In genomic region chr12:6407206-6407954, GRCh38 we compare ENCODE assay signal across 25 cellular contexts. TPM values are rescaled to one million over a fixed set of nuclear protein-coding genes. Genes with fewer than 3 reads are reported as not detected.
DNase-seq lines count a peak whose midpoint lies in the region; ATAC-seq, FAIRE-seq and TF ChIP-seq lines count a peak whose summit lies in the region.
"Had no signal": no experiment of that assay in that cellular context is flagged by ENCODE, and none has a peak within 500 bp of the region (broad histone marks: within the 10 kb centered on the region; RNA-seq: fewer than 3 reads in every experiment).

No MANE protein-coding gene starts in this region.

- H4K20me1 ChIP-seq in HepG2 (ENCODE audit: insufficient read depth, low read length): no peaks in the 10 kb centered on the region

- FAIRE-seq in HepG2 (lab: Jason Lieb, UNC) (no peak), urothelium cell line (lab: Jason Lieb, UNC) (peak; percentile 58)
- FAIRE-seq: GM12891 had no signal

- no peak for TF ChIP-seq RAD21 in HepG2 (CRISPR knock-in tag; IDR thresholded peaks at IDR 0.05)

- in situ Hi-C loops in HepG2 (cut with HindIII; ENCODE audit: extremely low pct_ligation_motif_present, low pct_unique_long_range_greater_than_20kb): no loop called here

- TF ChIP-seq EP300 in HepG2 (IDR thresholded peaks at IDR 0.05; ENCODE audit: low read depth in 2 of 2, low read length in 2 of 2): no peak
- no peak for TF ChIP-seq EP300 in HepG2 (CRISPR knock-in tag; IDR thresholded peaks at IDR 0.05; ENCODE audit: borderline replicate concordance)

- TF ChIP-seq CTCF in HepG2 (CRISPR knock-in tag; IDR thresholded peaks at IDR 0.05) (no peak), right lobe of liver (IDR thresholded peaks at IDR 0.05) (no peak)

- CTCF ChIA-PET in HepG2 (lab: Yijun Ruan, JAX; ENCODE audit: low intra/inter-chr PET ratio, low total read pairs): no interaction called here

- H3K4me1 ChIP-seq in HepG2 (ENCODE audit: insufficient read depth, low read length): no peaks in the 10 kb centered on the region; the same call in 1 of the 2 replicates
- no peaks in the 10 kb centered on the region for H3K4me1 ChIP-seq in right lobe of liver

- BruUV-seq in HepG2 (replicated peaks; lab: Mats Ljungman, UMichigan): no TSS peak

- H3K27ac ChIP-seq in HepG2 (ENCODE audit: extremely low read length, insufficient read depth, low read length): no peak overlapping the region
- H3K27ac ChIP-seq in right lobe of liver: no peak overlapping the region
- H3K27ac ChIP-seq: C4-2B, PC-9, RWPE1 had no signal

- no peak overlapping the region for H3K4me3 ChIP-seq in HepG2 (replicated peaks in 1 of 3; ENCODE audit: insufficient read depth in 1 of 3, low read depth in 2 of 3, low read length in 3 of 3)
- no peak overlapping the region for H3K4me3 ChIP-seq in right lobe of liver
- H3K4me3 ChIP-seq: PC-9 had no signal

- no peak for ATAC-seq in HepG2
- no peak for ATAC-seq in right lobe of liver
- ATAC-seq in GM18867 (IDR thresholded peaks at IDR 0.05; ENCODE audit: unreplicated experiment): no peak
- ATAC-seq: HCT116, SK-N-SH treated with all-trans-retinoic acid at 6 μM for 48 hours, T-cell had no signal

- TF ChIP-seq POLR2A in HepG2 (IDR thresholded peaks at IDR 0.05; ENCODE audit: insufficient read depth in 1 of 2, low read depth in 2 of 2, low read length in 2 of 2) (no peak), right lobe of liver (IDR thresholded peaks at IDR 0.05) (no peak)

- H3K9ac ChIP-seq in HepG2 (ENCODE audit: insufficient read depth, low read depth, low read length): no peak overlapping the region

- no peak overlapping the region for H3K4me2 ChIP-seq in HepG2 (ENCODE audit: low read depth, low read length)
- H3K4me2 ChIP-seq: PC-9 had no signal

- no peaks in the 10 kb centered on the region for H3K27me3 ChIP-seq in HepG2 (ENCODE audit: control insufficient read depth in 1 of 2, insufficient read depth in 2 of 2, low read length in 2 of 2)
- no peaks in the 10 kb centered on the region for H3K27me3 ChIP-seq in right lobe of liver

- 89% methylated on average over 12 of the region's 12 CpGs for WGBS in HepG2 (ENCODE audit: low lambda C conversion rate)
- 80% methylated on average over 8 of the region's 12 CpGs for WGBS in right lobe of liver (ENCODE audit: insufficient coverage, low coverage, low lambda C conversion rate, missing lambda C conversion rate)

- intact Hi-C loops in HepG2 (cut with micrococcal nuclease; ENCODE audit: unreplicated experiment): no loop called here
- intact Hi-C loops in right lobe of liver (cut with DNase I): no loop called here

- H2AFZ ChIP-seq in HepG2 (ENCODE audit: low read length): no peak overlapping the region
- H2AFZ ChIP-seq: PC-9 had no signal

- no peaks in the 10 kb centered on the region for H3K9me3 ChIP-seq in HepG2 (ENCODE audit: low read length)
- H3K9me3 ChIP-seq in right lobe of liver: no peaks in the 10 kb centered on the region

- H3K36me3 ChIP-seq in HepG2 (replicated peaks in 1 of 2; ENCODE audit: control insufficient read depth in 1 of 2, insufficient read depth in 2 of 2, low read length in 2 of 2) (no peaks in the 10 kb centered on the region), right lobe of liver (no peaks in the 10 kb centered on the region)

- POLR2A ChIA-PET in HepG2 (lab: Yijun Ruan, JAX): no interaction called here

- no peaks in the 10 kb centered on the region for H3K79me2 ChIP-seq in HepG2 (ENCODE audit: insufficient read depth, low read length)

- no peak for DNase-seq in HepG2 (ENCODE audit: low spot score)
- DNase-seq in right lobe of liver: no peak
- DNase-seq in NCI-H2029 treated with DMSO at 0.1 percent for 48 hours (lab: John Stamatoyannopoulos, UW): peak; percentile 7
- peak; percentile 61 for DNase-seq in fibroblast of gingiva (ENCODE audit: low read depth)
- DNase-seq in urothelium cell line (ENCODE audit: low spot score): no peak
- DNase-seq in NCI-H2227 (lab: John Stamatoyannopoulos, UW; ENCODE audit: unreplicated experiment): no peak
- DNase-seq in MV-4-11 (lab: John Stamatoyannopoulos, UW): no peak
- DNase-seq: AML-193, GOT3, IMR-90, Karpas-422, NCI-H1048, NCI-H1436, NCI-H2081 treated with DMSO at 0.1 percent for 48 hours, NCI-H69, PC-9, SIG-M5, T-cell had no signal

RNA-seq across cellular contexts. Expression of gene LTBR, which starts 23.4 kb away (rescaled TPM):
- 12.1 and 34.8 TPM in 2 replicates for total RNA-seq in HepG2 (2016; rRNA removed; fragmentation: Illumina TruSeq; extraction: Trizol)
- 24.4 and 24.5 TPM in 2 replicates for total RNA-seq in HepG2 (2016; cell fraction: cytosol; rRNA removed; fragmentation: Illumina TruSeq; extraction: Trizol; ENCODE audit: low read depth)
- 11.6 and 40.0 TPM in 2 replicates for total RNA-seq in HepG2 (2016; cell fraction: insoluble cytoplasmic fraction; rRNA removed; fragmentation: Illumina TruSeq; extraction: Trizol)
- total RNA-seq in HepG2 (2016; cell fraction: membrane; rRNA removed; fragmentation: Illumina TruSeq; extraction: Trizol): 34.7 and 35.3 TPM in 2 replicates
- 39.7 and 43.6 TPM in 2 replicates for total RNA-seq in HepG2 (2016; cell fraction: nucleus; rRNA removed; fragmentation: Illumina TruSeq; extraction: Trizol)
- polyA plus RNA-seq in HepG2 (2011; rRNA removed): 31.4 and 39.0 TPM in 2 replicates
- polyA plus RNA-seq in HepG2 (2011; cell fraction: cytosol; rRNA removed): 23.7 and 29.3 TPM in 2 replicates
- 82.9 and 92.1 TPM in 2 replicates for polyA plus RNA-seq in HepG2 (2011; cell fraction: nucleus; rRNA removed)
- polyA plus RNA-seq in HepG2 (2012): 25.8 and 37.8 TPM in 2 replicates
- 19.3 and 21.0 TPM in 2 replicates for polyA plus RNA-seq in HepG2 (2016; cell fraction: cytosol; fragmentation: Illumina TruSeq; extraction: Trizol; ENCODE audit: low read depth)
- 16.0 and 16.4 TPM in 2 replicates for polyA plus RNA-seq in HepG2 (2016; cell fraction: insoluble cytoplasmic fraction; fragmentation: Illumina TruSeq; extraction: Trizol; ENCODE audit: low read depth)
- 27.4 and 28.3 TPM in 2 replicates for polyA plus RNA-seq in HepG2 (2016; cell fraction: membrane; fragmentation: Illumina TruSeq; extraction: Trizol; ENCODE audit: low read depth)
- 117 and 123 TPM in 2 replicates for polyA plus RNA-seq in HepG2 (2016; cell fraction: nucleus; fragmentation: Illumina TruSeq; extraction: Trizol; ENCODE audit: insufficient read depth, low read depth)
- polyA minus RNA-seq in HepG2 (2011; rRNA and poly(A)+ RNA removed; ENCODE audit: low replicate concordance): 16.2 and 29.7 TPM in 2 replicates
- polyA minus RNA-seq in HepG2 (2011; cell fraction: cytosol; rRNA and poly(A)+ RNA removed): 11.5 and 14.0 TPM in 2 replicates
- polyA minus RNA-seq in HepG2 (2011; cell fraction: nucleus; rRNA and poly(A)+ RNA removed): 22.4 and 34.2 TPM in 2 replicates
- total RNA-seq in right lobe of liver: 100 to 1,000 TPM in 3 of 6 experiments, 10 to 100 TPM in 3; 83.8 to 235 (median 103) TPM

RNA-seq across cellular contexts. Expression of gene SCNN1A, which starts 32.0 kb away (rescaled TPM):
- total RNA-seq in HepG2 (2016; rRNA removed; fragmentation: Illumina TruSeq; extraction: Trizol) (0.63 and 1.5 TPM in 2 replicates), right lobe of liver (1 to 10 TPM; 2.1 to 9.5 (median 6.0) TPM)
- 0.71 and 1.2 TPM in 2 replicates for total RNA-seq in HepG2 (2016; cell fraction: cytosol; rRNA removed; fragmentation: Illumina TruSeq; extraction: Trizol; ENCODE audit: low read depth)
- total RNA-seq in HepG2 (2016; cell fraction: insoluble cytoplasmic fraction; rRNA removed; fragmentation: Illumina TruSeq; extraction: Trizol): 0.71 and 1.6 TPM in 2 replicates
- total RNA-seq in HepG2 (2016; cell fraction: membrane; rRNA removed; fragmentation: Illumina TruSeq; extraction: Trizol): 0.72 and 0.87 TPM in 2 replicates
- total RNA-seq in HepG2 (2016; cell fraction: nucleus; rRNA removed; fragmentation: Illumina TruSeq; extraction: Trizol): 1.8 and 5.0 TPM in 2 replicates
- 14.6 and 32.8 TPM in 2 replicates for polyA plus RNA-seq in HepG2 (2011; rRNA removed)
- polyA plus RNA-seq in HepG2 (2011; cell fraction: cytosol; rRNA removed): 6.1 and 12.5 TPM in 2 replicates
- polyA plus RNA-seq in HepG2 (2011; cell fraction: nucleus; rRNA removed): 24.9 and 39.4 TPM in 2 replicates
- polyA plus RNA-seq in HepG2 (2012): 17.5 and 19.3 TPM in 2 replicates
- 0.22 and 0.41 TPM in 2 replicates for polyA plus RNA-seq in HepG2 (2016; cell fraction: cytosol; fragmentation: Illumina TruSeq; extraction: Trizol; ENCODE audit: low read depth)
- polyA plus RNA-seq in HepG2 (2016; cell fraction: insoluble cytoplasmic fraction; fragmentation: Illumina TruSeq; extraction: Trizol; ENCODE audit: low read depth): 1.0 and 1.6 TPM in 2 replicates
- 0.66 and 1.1 TPM in 2 replicates for polyA plus RNA-seq in HepG2 (2016; cell fraction: membrane; fragmentation: Illumina TruSeq; extraction: Trizol; ENCODE audit: low read depth)
- polyA plus RNA-seq in HepG2 (2016; cell fraction: nucleus; fragmentation: Illumina TruSeq; extraction: Trizol; ENCODE audit: insufficient read depth, low read depth): 4.0 and 5.1 TPM in 2 replicates
- polyA minus RNA-seq in HepG2 (2011; rRNA and poly(A)+ RNA removed; ENCODE audit: low replicate concordance): 9.5 and 30.0 TPM in 2 replicates
- polyA minus RNA-seq in HepG2 (2011; cell fraction: cytosol; rRNA and poly(A)+ RNA removed): 5.9 and 14.3 TPM in 2 replicates
- polyA minus RNA-seq in HepG2 (2011; cell fraction: nucleus; rRNA and poly(A)+ RNA removed): 10.9 and 24.2 TPM in 2 replicates
- total RNA-seq: IMR-90 had no signal

RNA-seq across cellular contexts. Expression of gene CD27, which starts 37.4 kb away (rescaled TPM):
- total RNA-seq in HepG2 (2016; rRNA removed; fragmentation: Illumina TruSeq; extraction: Trizol) (not detected in 2 replicates), right lobe of liver (1 to 10 TPM in 1 of 6 experiments, under 1 TPM in 4, not detected in 1; 0.33 to 1.2 (median 0.68) TPM)
- not detected in 2 replicates for total RNA-seq in HepG2 (2016; cell fraction: cytosol; rRNA removed; fragmentation: Illumina TruSeq; extraction: Trizol; ENCODE audit: low read depth)
- total RNA-seq in HepG2 (2016; cell fraction: insoluble cytoplasmic fraction; rRNA removed; fragmentation: Illumina TruSeq; extraction: Trizol): not detected in 2 replicates
- not detected in 2 replicates for total RNA-seq in HepG2 (2016; cell fraction: membrane; rRNA removed; fragmentation: Illumina TruSeq; extraction: Trizol)
- not detected in 2 replicates for total RNA-seq in HepG2 (2016; cell fraction: nucleus; rRNA removed; fragmentation: Illumina TruSeq; extraction: Trizol)
- 0.12 and 0.18 TPM in 2 replicates for polyA plus RNA-seq in HepG2 (2011; rRNA removed)
- polyA plus RNA-seq in HepG2 (2011; cell fraction: cytosol; rRNA removed): 0.05 and 0.15 TPM in 2 replicates
- polyA plus RNA-seq in HepG2 (2011; cell fraction: nucleus; rRNA removed): not detected in 2 replicates
- 0.17 TPM in 1 of 2 replicates, not detected in the other for polyA plus RNA-seq in HepG2 (2012)
- not detected in 2 replicates for polyA plus RNA-seq in HepG2 (2016; cell fraction: cytosol; fragmentation: Illumina TruSeq; extraction: Trizol; ENCODE audit: low read depth)
- not detected in 2 replicates for polyA plus RNA-seq in HepG2 (2016; cell fraction: insoluble cytoplasmic fraction; fragmentation: Illumina TruSeq; extraction: Trizol; ENCODE audit: low read depth)
- polyA plus RNA-seq in HepG2 (2016; cell fraction: membrane; fragmentation: Illumina TruSeq; extraction: Trizol; ENCODE audit: low read depth): not detected in 2 replicates
- polyA plus RNA-seq in HepG2 (2016; cell fraction: nucleus; fragmentation: Illumina TruSeq; extraction: Trizol; ENCODE audit: insufficient read depth, low read depth): not detected in 2 replicates
- polyA minus RNA-seq in HepG2 (2011; rRNA and poly(A)+ RNA removed; ENCODE audit: low replicate concordance): 0.18 and 0.23 TPM in 2 replicates
- polyA minus RNA-seq in HepG2 (2011; cell fraction: cytosol; rRNA and poly(A)+ RNA removed): not detected in 2 replicates
- polyA minus RNA-seq in HepG2 (2011; cell fraction: nucleus; rRNA and poly(A)+ RNA removed): not detected in 2 replicates
- total RNA-seq: IMR-90, MCF 10A, PC-9 had no signal

RNA-seq across cellular contexts. Expression of gene TAPBPL, which starts 44.5 kb away (rescaled TPM):
- total RNA-seq in HepG2 (2016; rRNA removed; fragmentation: Illumina TruSeq; extraction: Trizol) (3.2 and 10.0 TPM in 2 replicates), right lobe of liver (10 to 100 TPM; 13.8 to 29.3 (median 21.4) TPM)
- 1.6 and 1.7 TPM in 2 replicates for total RNA-seq in HepG2 (2016; cell fraction: cytosol; rRNA removed; fragmentation: Illumina TruSeq; extraction: Trizol; ENCODE audit: low read depth)
- 3.4 and 9.9 TPM in 2 replicates for total RNA-seq in HepG2 (2016; cell fraction: insoluble cytoplasmic fraction; rRNA removed; fragmentation: Illumina TruSeq; extraction: Trizol)
- 1.8 and 2.5 TPM in 2 replicates for total RNA-seq in HepG2 (2016; cell fraction: membrane; rRNA removed; fragmentation: Illumina TruSeq; extraction: Trizol)
- 9.2 and 10.0 TPM in 2 replicates for total RNA-seq in HepG2 (2016; cell fraction: nucleus; rRNA removed; fragmentation: Illumina TruSeq; extraction: Trizol)
- 14.0 and 14.5 TPM in 2 replicates for polyA plus RNA-seq in HepG2 (2011; rRNA removed)
- 10.0 and 15.1 TPM in 2 replicates for polyA plus RNA-seq in HepG2 (2011; cell fraction: cytosol; rRNA removed)
- 23.3 and 24.2 TPM in 2 replicates for polyA plus RNA-seq in HepG2 (2011; cell fraction: nucleus; rRNA removed)
- polyA plus RNA-seq in HepG2 (2012): 4.2 and 4.3 TPM in 2 replicates
- polyA plus RNA-seq in HepG2 (2016; cell fraction: cytosol; fragmentation: Illumina TruSeq; extraction: Trizol; ENCODE audit: low read depth): 1.7 TPM in 2 replicates
- 3.3 and 4.4 TPM in 2 replicates for polyA plus RNA-seq in HepG2 (2016; cell fraction: insoluble cytoplasmic fraction; fragmentation: Illumina TruSeq; extraction: Trizol; ENCODE audit: low read depth)
- polyA plus RNA-seq in HepG2 (2016; cell fraction: membrane; fragmentation: Illumina TruSeq; extraction: Trizol; ENCODE audit: low read depth): 2.9 and 3.9 TPM in 2 replicates
- 12.3 and 14.0 TPM in 2 replicates for polyA plus RNA-seq in HepG2 (2016; cell fraction: nucleus; fragmentation: Illumina TruSeq; extraction: Trizol; ENCODE audit: insufficient read depth, low read depth)
- 0.84 and 17.6 TPM in 2 replicates for polyA minus RNA-seq in HepG2 (2011; rRNA and poly(A)+ RNA removed; ENCODE audit: low replicate concordance)
- 3.3 and 3.5 TPM in 2 replicates for polyA minus RNA-seq in HepG2 (2011; cell fraction: cytosol; rRNA and poly(A)+ RNA removed)
- polyA minus RNA-seq in HepG2 (2011; cell fraction: nucleus; rRNA and poly(A)+ RNA removed): 14.5 and 16.5 TPM in 2 replicates

Comparison
In these comparisons a context has a peak if more than half of its experiments do, and no peak if none do; other contexts are left out.
1. DNase-seq: peak in NCI-H2029 treated with DMSO at 0.1 percent for 48 hours (single experiment) and fibroblast of gingiva (single experiment); none in HepG2 (single experiment), right lobe of liver (0 of 3), urothelium cell line (single experiment), NCI-H2227 (single experiment) and MV-4-11 (single experiment).